8 cellular contexts compared by ENCODE assay signal in genomic region chr19:10431254-10431942, GRCh38. TPM values are rescaled to one million over a fixed set of nuclear protein-coding genes. Genes with fewer than 3 reads are reported as not detected.
DNase-seq lines count a peak whose midpoint lies in the region; ATAC-seq, FAIRE-seq and TF ChIP-seq lines count a peak whose summit lies in the region.

No MANE protein-coding gene starts in this region.

- peak overlapping the region; percentile 76 for H3K4me2 ChIP-seq in astrocyte (ENCODE audit: low read length)

- H2AFZ ChIP-seq in astrocyte (ENCODE audit: low read depth, low read length) = peak overlapping the region; percentile 77

- H3K27ac ChIP-seq in astrocyte (ENCODE audit: low read depth, low read length) (no peak overlapping the region), liver (ENCODE audit: low read depth in 1 of 2, low read length in 2 of 2) (peak overlapping the region; percentile 9 to 15), tibial artery (peak overlapping the region; percentile 11 to 45)

- intact Hi-C loops in tibial artery (cut with DNase I; ENCODE audit: low total_unique reads) = no loop called here

- no peaks in the 10 kb centered on the region for H3K79me2 ChIP-seq in astrocyte (ENCODE audit: insufficient read depth, low read length)

- WGBS in liver = 17% methylated on average over 25 of the region's 25 CpGs

- H3K9ac ChIP-seq in astrocyte (ENCODE audit: low read length) (peak overlapping the region; percentile 59), liver (ENCODE audit: low read depth in 1 of 2, low read length in 2 of 2) (no peak overlapping the region)

- H3K4me1 Mint-ChIP-seq in astrocyte (ENCODE audit: low read depth, unreplicated experiment) = peaks cover 3% of the 10 kb centered on the region

- H3K36me3 ChIP-seq in astrocyte (ENCODE audit: insufficient read depth, low read length) = no peaks in the 10 kb centered on the region
- H3K36me3 ChIP-seq in liver (ENCODE audit: control insufficient read depth in 4 of 4, insufficient read depth in 3 of 4, low read depth in 1 of 4, low read length in 3 of 4) = no peaks in the 10 kb centered on the region
- H3K36me3 ChIP-seq in tibial artery = no peaks in the 10 kb centered on the region

- H3K9me3 Mint-ChIP-seq in astrocyte (ENCODE audit: unreplicated experiment) = peaks cover 4% of the 10 kb centered on the region

- H4K20me1 ChIP-seq in astrocyte (ENCODE audit: insufficient read depth, low read length) = no peaks in the 10 kb centered on the region

- peaks cover 10% of the 10 kb centered on the region for H3K4me1 ChIP-seq in astrocyte (ENCODE audit: insufficient read depth, low read length)
- peaks cover 3 to 13% (median 8%) of the 10 kb centered on the region in 4 donors for H3K4me1 ChIP-seq in liver (ENCODE audit: control insufficient read depth in 4 of 4, insufficient read depth in 4 of 4, low read length in 3 of 4)
- peaks cover 0 to 25% (median 20%) of the 10 kb centered on the region in 4 donors for H3K4me1 ChIP-seq in tibial artery

- H3K27me3 Mint-ChIP-seq in astrocyte (ENCODE audit: low read depth, unreplicated experiment) = peaks cover 62% of the 10 kb centered on the region

- no peaks in the 10 kb centered on the region for H3K9me3 ChIP-seq in astrocyte (ENCODE audit: insufficient read depth, low read depth, low read length)
- no peaks in the 10 kb centered on the region for H3K9me3 ChIP-seq in liver (ENCODE audit: control insufficient read depth in 4 of 4, low read length in 3 of 4)
- H3K9me3 ChIP-seq in tibial artery = no peaks in the 10 kb centered on the region

- ATAC-seq in HG02610 (IDR thresholded peaks at IDR 0.05; ENCODE audit: unreplicated experiment) = no peak

- peak; percentile 88 for DNase-seq in CD1c-positive myeloid dendritic cell (ENCODE audit: extremely low spot score)
- DNase-seq in HuH-7.5 (ENCODE audit: low spot score) = peak; percentile 70
- no peak for DNase-seq in astrocyte (ENCODE audit: low read depth)
- peak in 1 of 2 donors; percentile 41 for DNase-seq in tibial artery
- DNase-seq in ureter (ENCODE audit: low spot score) = no peak
- no peak for DNase-seq in NCI-H1417 treated with DMSO at 0.1 percent for 48 hours (lab: John Stamatoyannopoulos, UW)

- H3K4me3 Mint-ChIP-seq in astrocyte (ENCODE audit: unreplicated experiment) = peak overlapping the region; percentile 66

- H3K27me3 ChIP-seq in astrocyte (ENCODE audit: insufficient read depth, low read length) (peaks cover 13% of the 10 kb centered on the region), liver (ENCODE audit: control insufficient read depth in 4 of 4, insufficient read depth in 4 of 4, low read length in 3 of 4) (peaks cover 0 to 5% (median 2%) of the 10 kb centered on the region in 4 donors), tibial artery (peaks cover 0 to 19% of the 10 kb centered on the region in 2 donors)

- TF ChIP-seq CTCF in astrocyte (IDR thresholded peaks at IDR 0.05; ENCODE audit: insufficient read depth, low read depth, low read length) (no peak), liver (IDR thresholded peaks at IDR 0.05; ENCODE audit: low read depth, low read length, missing input control) (peak; percentile 6), tibial artery (IDR thresholded peaks at IDR 0.05) (no peak)

- H3K4me3 ChIP-seq in astrocyte (ENCODE audit: insufficient read depth, low read depth, low read length) (peak overlapping the region; percentile 52), liver (ENCODE audit: low read depth in 1 of 3, low read length in 3 of 3) (peak overlapping the region; percentile 2 to 50 (median 49)), tibial artery (peak overlapping the region; percentile 59 to 62)

- H3K36me3 Mint-ChIP-seq in astrocyte (ENCODE audit: low read depth, unreplicated experiment) = peaks cover 2% of the 10 kb centered on the region

- FAIRE-seq in astrocyte (lab: Jason Lieb, UNC) = no peak

- H3K27ac Mint-ChIP-seq in astrocyte (ENCODE audit: unreplicated experiment) = no peak overlapping the region

- TF ChIP-seq RAD21 in liver (IDR thresholded peaks at IDR 0.05) = no peak

TF ChIP-seq in liver, 16 proteins besides CTCF, POLR2A, EP300 and RAD21:
- TF ChIP-seq NR2F2 (IDR thresholded peaks at IDR 0.05) (no peak), FOXA1 (IDR thresholded peaks at IDR 0.05) (no peak), JUND (IDR thresholded peaks at IDR 0.05) (no peak), ZBTB33 (IDR thresholded peaks at IDR 0.05) (no peak)

RNA-seq across cellular contexts. Expression of gene PDE4A, which starts 11.1 kb away (rescaled TPM):
- total RNA-seq in astrocyte (3.2 and 3.8 TPM in 2 replicates), liver (1 to 10 TPM; 1.1 to 2.3 TPM), ureter (9.4 TPM)
- 1 to 10 TPM in 1 of 2 donors, under 1 TPM in 1; 0.90 to 1.5 TPM for polyA plus RNA-seq in liver

RNA-seq across cellular contexts. Expression of gene CDC37, which starts 28.1 kb away (rescaled TPM):
- total RNA-seq in astrocyte (240 TPM in 2 replicates), liver (10 to 100 TPM; 46.0 to 52.3 TPM), ureter (192 TPM)
- 10 to 100 TPM; 61.2 to 69.9 TPM for polyA plus RNA-seq in liver

RNA-seq across cellular contexts. Expression of gene TYK2, which starts 51.0 kb away (rescaled TPM):
- total RNA-seq in astrocyte (76.5 and 82.7 TPM in 2 replicates), liver (10 to 100 TPM; 59.2 to 60.0 TPM), ureter (142 TPM)
- 10 to 100 TPM; 47.9 to 63.1 TPM for polyA plus RNA-seq in liver

Comparison
In these comparisons a context has a peak if more than half of its experiments do, and no peak if none do; other contexts are left out.
1. DNase-seq: peak in CD1c-positive myeloid dendritic cell (single experiment) and HuH-7.5 (single experiment); none in astrocyte (single experiment), ureter (single experiment) and NCI-H1417 treated with DMSO at 0.1 percent for 48 hours (single experiment).
2. Peak in every context shown above with its lines, with median percentiles within 50 percentile points of each other: H3K4me3 ChIP-seq.